Comparison of ENCODE assay signal across 8 cellular contexts in genomic region chr1:205430631-205431305, GRCh38. TPM values are rescaled to one million over a fixed set of nuclear protein-coding genes. Genes with fewer than 3 reads are reported as not detected.
DNase-seq lines count a peak whose midpoint lies in the region; ATAC-seq and TF ChIP-seq lines count a peak whose summit lies in the region.

No MANE protein-coding gene starts in this region.

- peak; percentile 44 for TF ChIP-seq RAD21 in neural cell (conservative IDR thresholded peaks at IDR 0.05)

- H3K4me3 ChIP-seq in GM12875 (ENCODE audit: low read depth, low read length) (no peak overlapping the region), neural cell (ENCODE audit: low read length) (peak overlapping the region; percentile 32)

- no peak overlapping the region for H2AFZ ChIP-seq in neural cell (ENCODE audit: low read depth, low read length)

- H3K36me3 ChIP-seq in neural cell (ENCODE audit: insufficient read depth, low read length) = no peaks in the 10 kb centered on the region

- H3K79me2 ChIP-seq in neural cell (replicated peaks; ENCODE audit: insufficient read depth, low read length) = no peaks in the 10 kb centered on the region

- no peaks in the 10 kb centered on the region for H3K9me3 ChIP-seq in neural cell (ENCODE audit: low read length)

- H3K27me3 ChIP-seq in foreskin keratinocyte = peaks cover 64% of the 10 kb centered on the region
- no peaks in the 10 kb centered on the region for H3K27me3 ChIP-seq in neural cell (ENCODE audit: insufficient read depth, low read depth, low read length)

- DNase-seq in NOMO-1 treated with dmso at 0.1 percent for 144 hours (lab: John Stamatoyannopoulos, UW; ENCODE audit: unreplicated experiment) = peak; percentile 15
- peak; percentile 81 for DNase-seq in activated effector memory CD4-positive, alpha-beta T cell treated with anti-CD3 and anti-CD28 coated beads, Interleukin-2, amount 50 U/mL, for 16 hours
- DNase-seq in foreskin keratinocyte = no peak
- peak; percentile 81 for DNase-seq in superior temporal gyrus (ENCODE audit: extremely low spot score)
- no peak for DNase-seq in RKO (ENCODE audit: low spot score)

- H4K20me1 ChIP-seq in neural cell (ENCODE audit: insufficient read depth) = no peaks in the 10 kb centered on the region

- no peaks in the 10 kb centered on the region for H3F3A ChIP-seq in neural cell (ENCODE audit: insufficient read depth, low read length, poor library complexity, severe bottlenecking)

- no peaks in the 10 kb centered on the region for H3K9me2 ChIP-seq in neural cell (ENCODE audit: insufficient read depth, low read length)

- no peak overlapping the region for H3K9ac ChIP-seq in neural cell (ENCODE audit: low read length)

- TF ChIP-seq CTCF in GM12875 (IDR thresholded peaks at IDR 0.05; ENCODE audit: borderline replicate concordance, insufficient read depth, low read depth, low read length) (peak; percentile 52; the same call in 1 of the 2 replicates), foreskin keratinocyte (conservative IDR thresholded peaks at IDR 0.05) (peak; percentile 79), neural cell (IDR thresholded peaks at IDR 0.05; ENCODE audit: poor library complexity, severe bottlenecking) (peak; percentile 64)

- no peak overlapping the region for H3K4me2 ChIP-seq in neural cell (ENCODE audit: low read length)

- TF ChIP-seq EP300 in neural cell (conservative IDR thresholded peaks at IDR 0.05; ENCODE audit: poor library complexity, severe bottlenecking) = no peak

- ATAC-seq in foreskin keratinocyte (peak; percentile 25), HG03521 (IDR thresholded peaks at IDR 0.05; ENCODE audit: unreplicated experiment) (no peak)

- no peak overlapping the region for H3K27ac ChIP-seq in foreskin keratinocyte
- H3K27ac ChIP-seq in neural cell (ENCODE audit: low read length) = no peak overlapping the region

- no peaks in the 10 kb centered on the region for H3K4me1 ChIP-seq in foreskin keratinocyte

TF ChIP-seq in neural cell, 6 proteins besides CTCF, POLR2A, EP300 and RAD21:
- TF ChIP-seq SMC3 (conservative IDR thresholded peaks at IDR 0.05; ENCODE audit: poor library complexity) (peak; percentile 52), EZH2 (IDR thresholded peaks at IDR 0.05; ENCODE audit: borderline replicate concordance, insufficient read depth, low read length, poor library complexity, severe bottlenecking) (no peak)

RNA-seq across cellular contexts. Expression of gene LEMD1, which starts 8.9 kb away (rescaled TPM):
- 1.8 and 2.8 TPM in 2 replicates for total RNA-seq in foreskin keratinocyte
- 0.68 and 0.69 TPM in 2 replicates for polyA plus RNA-seq in foreskin keratinocyte
- polyA plus RNA-seq in neural cell = 62.8 and 67.6 TPM in 2 replicates
- 51.1 and 51.6 TPM in 2 replicates for polyA minus RNA-seq in neural cell

RNA-seq across cellular contexts. Expression of gene BLACAT1, which starts 25.1 kb away (rescaled TPM):
- 1.7 and 2.4 TPM in 2 replicates for total RNA-seq in foreskin keratinocyte
- 0.82 and 1.0 TPM in 2 replicates for polyA plus RNA-seq in foreskin keratinocyte
- 5.6 and 6.0 TPM in 2 replicates for polyA plus RNA-seq in neural cell
- 12.2 and 15.9 TPM in 2 replicates for polyA minus RNA-seq in neural cell

Comparison
In these comparisons a context has a peak if more than half of its experiments do, and no peak if none do; other contexts are left out.
1. DNase-seq: peak in NOMO-1 treated with dmso at 0.1 percent for 144 hours (single experiment), activated effector memory CD4-positive, alpha-beta T cell treated with anti-CD3 and anti-CD28 coated beads, Interleukin-2, amount 50 U/mL, for 16 hours (single experiment) and superior temporal gyrus (single experiment); none in foreskin keratinocyte (0 of 2) and RKO (single experiment).
2. RNA of gene LEMD1, which starts 8.9 kb away (polyA plus RNA-seq): 62.8 to 67.6 TPM in neural cell; 0.68 to 0.69 TPM in foreskin keratinocyte; every median in the first group is over 10 times any median in the second.
3. Peak in every context shown above with its lines, with median percentiles within 50 percentile points of each other: CTCF ChIP-seq.